1 cellular context compared by ENCODE assay signal in genomic region chr13:110333837-110334236, GRCh38.
TF ChIP-seq lines count a peak whose summit lies in the region.

No MANE protein-coding gene starts in this region.

TF ChIP-seq in IMR-90, 13 proteins besides CTCF, POLR2A, EP300 and RAD21 (continued from another document):
- no peak for TF ChIP-seq ELK1 (IDR thresholded peaks at IDR 0.05; ENCODE audit: borderline replicate concordance, low read depth, low read length)
- no peak for TF ChIP-seq SMC3 (IDR thresholded peaks at IDR 0.05; ENCODE audit: low read depth, low read length)
- TF ChIP-seq RCOR1 (IDR thresholded peaks at IDR 0.05; ENCODE audit: insufficient replicate concordance, low read length): no peak
- no peak for TF ChIP-seq NFE2L2 (IDR thresholded peaks at IDR 0.05; ENCODE audit: low read depth, low read length)
- no peak for TF ChIP-seq MXI1 (IDR thresholded peaks at IDR 0.05; ENCODE audit: borderline replicate concordance, low read depth, low read length)
- no peak for TF ChIP-seq RFX5 (IDR thresholded peaks at IDR 0.05; ENCODE audit: low read depth, low read length)
- no peak for TF ChIP-seq FOS (IDR thresholded peaks at IDR 0.05; ENCODE audit: low read depth, low read length)
- TF ChIP-seq MAFK (IDR thresholded peaks at IDR 0.05; ENCODE audit: low read depth, low read length): no peak
